Comparison of ENCODE assay signal across 25 cellular contexts in the genomic region with DNA sequence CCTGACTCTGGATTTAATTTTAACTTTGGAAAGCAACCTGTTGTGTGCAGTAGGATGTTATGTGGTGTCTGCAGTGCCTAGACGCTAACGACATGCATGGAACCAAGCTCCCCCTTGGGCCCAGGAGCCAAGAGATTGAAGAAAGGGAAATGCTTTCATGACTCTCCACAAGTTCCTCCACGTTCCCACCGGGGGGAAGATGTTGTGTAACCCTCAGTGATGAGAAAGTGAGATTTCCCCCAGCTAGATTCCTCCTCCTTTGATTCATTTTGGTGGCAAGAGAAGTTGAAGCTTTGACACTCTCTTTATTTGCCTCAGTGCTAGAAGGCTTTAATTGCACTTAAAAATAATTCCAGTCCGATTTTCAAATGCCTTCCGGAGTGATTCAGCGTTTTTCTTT.
"Had no signal": no experiment of that assay in that cellular context is flagged by ENCODE, and none has a peak within 500 bp of the region (broad histone marks: within the 10 kb centered on the region; RNA-seq: fewer than 3 reads in every experiment).

No MANE protein-coding gene starts in this region.

- H3K27me3 Mint-ChIP-seq: naive B cell, progenitor cell of endocrine pancreas had no signal

- H3K4me3 ChIP-seq: gastrocnemius medialis, left lung, mucosa of descending colon, neural progenitor cell, right lobe of liver, stomach, thyroid gland, vagina had no signal

- H3K27ac ChIP-seq: gastrocnemius medialis, left lung, neural progenitor cell, parathyroid adenoma, right lobe of liver, stomach, thyroid gland, vagina had no signal

- ATAC-seq: effector memory CD8-positive, alpha-beta T cell; gastrocnemius medialis; left cardiac atrium; left lung; mucosa of descending colon; natural killer cell treated with Interleukin-12 subunit alpha and Interleukin-12 subunit beta and Interleukin-15 and Interleukin-18, amount 100 ng/mL, for 72 hours; right lobe of liver had no signal

- H3K36me3 Mint-ChIP-seq: naive B cell; natural killer cell treated with Interleukin-12 subunit alpha and Interleukin-12 subunit beta and Interleukin-15 and Interleukin-18, amount 100 ng/mL, for 72 hours; neural progenitor cell had no signal

- H3K9ac ChIP-seq: neural progenitor cell, parathyroid adenoma had no signal

- H3K27me3 ChIP-seq: gastrocnemius medialis, left lung, neural progenitor cell, right lobe of liver, stomach, thyroid gland, vagina had no signal

- H3K4me1 ChIP-seq: gastrocnemius medialis, left lung, right lobe of liver, thyroid gland, vagina had no signal

- H3K79me2 ChIP-seq: parathyroid adenoma had no signal

- H3K27ac Mint-ChIP-seq: effector memory CD8-positive, alpha-beta T cell; mesothelial cell of epicardium; naive B cell; natural killer cell treated with Interleukin-12 subunit alpha and Interleukin-12 subunit beta and Interleukin-15 and Interleukin-18, amount 100 ng/mL, for 72 hours; neural progenitor cell; progenitor cell of endocrine pancreas had no signal

- H2AFZ ChIP-seq: neural progenitor cell, parathyroid adenoma had no signal

- H3K9me3 Mint-ChIP-seq: effector memory CD8-positive, alpha-beta T cell; mesothelial cell of epicardium; naive B cell; natural killer cell treated with Interleukin-12 subunit alpha and Interleukin-12 subunit beta and Interleukin-15 and Interleukin-18, amount 100 ng/mL, for 72 hours; neural progenitor cell had no signal

- H3K4me3 Mint-ChIP-seq: effector memory CD8-positive, alpha-beta T cell; mesothelial cell of epicardium; naive B cell; natural killer cell treated with Interleukin-12 subunit alpha and Interleukin-12 subunit beta and Interleukin-15 and Interleukin-18, amount 100 ng/mL, for 72 hours; neural progenitor cell had no signal

- DNase-seq: cortex of kidney; effector memory CD8-positive, alpha-beta T cell; foreskin fibroblast; gastrocnemius medialis; head of caudate nucleus; kidney; left cardiac atrium; left lung; mesenchymal stem cell; mucosa of descending colon; naive B cell; right lobe of liver; small intestine; stimulated activated CD4-positive, alpha-beta T cell treated with anti-CD3 and anti-CD28 coated beads, Interleukin-15, amount 100 ng/mL, for 24 hours; stimulated activated CD4-positive, alpha-beta T cell treated with anti-CD3 and anti-CD28 coated beads, Interleukin-2, amount 100 ng/mL, for 48 hours; stimulated activated CD8-positive, alpha-beta memory T cell treated with anti-CD3 and anti-CD28 coated beads, Interleukin-4, amount 100 ng/mL, for 48 hours; stimulated activated naive CD4-positive, alpha-beta T cell; stomach; thyroid gland had no signal

- H3K36me3 ChIP-seq: gastrocnemius medialis, left lung, neural progenitor cell, right lobe of liver had no signal

- H3K4me2 ChIP-seq: neural progenitor cell had no signal

- H3K4me1 Mint-ChIP-seq: mesothelial cell of epicardium, naive B cell had no signal

- H3K9me3 ChIP-seq: gastrocnemius medialis, left lung, mucosa of descending colon, right lobe of liver, stomach, thyroid gland, vagina had no signal
